In genomic region chr11:118888398-118888797, GRCh38 we compare ENCODE assay signal across 17 cellular contexts. TPM values are rescaled to one million over a fixed set of nuclear protein-coding genes. Genes with fewer than 3 reads are reported as not detected.
DNase-seq lines count a peak whose midpoint lies in the region; ATAC-seq lines count a peak whose summit lies in the region.
"Had no signal": no experiment of that assay in that cellular context is flagged by ENCODE, and none has a peak within 500 bp of the region (broad histone marks: within the 10 kb centered on the region; RNA-seq: fewer than 3 reads in every experiment).

No MANE protein-coding gene starts in this region.

- peaks cover 20% of the 10 kb centered on the region for H3K4me1 ChIP-seq in mesendoderm (ENCODE audit: control insufficient read depth, low read depth, low read length)

- no peaks in the 10 kb centered on the region for H3K27me3 Mint-ChIP-seq in activated CD4-positive, alpha-beta T cell treated with anti-CD3 and anti-CD28 coated beads for 36 hours
- H3K27me3 Mint-ChIP-seq in activated naive CD8-positive, alpha-beta T cell treated with anti-CD3 and anti-CD28 coated beads, Interleukin-2, amount 50 U/mL, for 24 hours: no peaks in the 10 kb centered on the region
- no peaks in the 10 kb centered on the region for H3K27me3 Mint-ChIP-seq in stimulated activated naive B cell treated with anti-CD40 and anti-IgM and Interleukin-4, amounts not matched to agents 10 μg/mL and 1 μg/mL and 100 μg/mL, for 72 hours
- H3K27me3 Mint-ChIP-seq: activated CD4-positive, alpha-beta T cell treated with anti-CD3 and anti-CD28 coated beads, Interleukin-2, amount 10 ng/mL, durations not matched to agents 24 days and 14 days had no signal

- no peaks in the 10 kb centered on the region for H3K79me1 ChIP-seq in mesendoderm (ENCODE audit: low read length)

- H2BK120ac ChIP-seq in mesendoderm (ENCODE audit: low read depth, low read length): no peak overlapping the region

- no peak overlapping the region for H2BK15ac ChIP-seq in mesendoderm (replicated peaks; ENCODE audit: low read depth)

- H2AK5ac ChIP-seq in mesendoderm (ENCODE audit: low read length): peak overlapping the region; percentile 17

- peak overlapping the region; percentile 47 for H3K56ac ChIP-seq in mesendoderm (ENCODE audit: low read length)

- H4K8ac ChIP-seq in mesendoderm (ENCODE audit: low read depth, low read length): no peak overlapping the region

- H3K9ac ChIP-seq in mesendoderm (ENCODE audit: low read length): peak overlapping the region; percentile 4

- no peak overlapping the region for H3K4me2 ChIP-seq in mesendoderm (ENCODE audit: low read length)

- intact Hi-C loops in activated CD4-positive, alpha-beta T cell treated with anti-CD3 and anti-CD28 coated beads for 36 hours (cut with DNase I, micrococcal nuclease): no loop called here

- H3K79me2 ChIP-seq in mesendoderm (ENCODE audit: control insufficient read depth, insufficient read depth, low read length): no peaks in the 10 kb centered on the region

- H3K4me1 Mint-ChIP-seq in activated CD4-positive, alpha-beta T cell treated with anti-CD3 and anti-CD28 coated beads for 36 hours: peaks cover 78% of the 10 kb centered on the region
- peaks cover 69% of the 10 kb centered on the region for H3K4me1 Mint-ChIP-seq in activated naive CD8-positive, alpha-beta T cell treated with anti-CD3 and anti-CD28 coated beads, Interleukin-2, amount 50 U/mL, for 24 hours
- H3K4me1 Mint-ChIP-seq in stimulated activated naive B cell treated with anti-CD40 and anti-IgM and Interleukin-4, amounts not matched to agents 10 μg/mL and 1 μg/mL and 100 μg/mL, for 72 hours: peaks cover 62 to 82% of the 10 kb centered on the region in 2 donors

- H3K27ac ChIP-seq in mesendoderm (ENCODE audit: low read depth, low read length): peak overlapping the region; percentile 58
- H3K27ac ChIP-seq: left ventricle myocardium inferior had no signal

- no peak overlapping the region for H3K27ac Mint-ChIP-seq in activated CD4-positive, alpha-beta T cell treated with anti-CD3 and anti-CD28 coated beads for 36 hours
- peak overlapping the region; percentile 10 for H3K27ac Mint-ChIP-seq in activated naive CD8-positive, alpha-beta T cell treated with anti-CD3 and anti-CD28 coated beads, Interleukin-2, amount 50 U/mL, for 24 hours
- peak overlapping the region; percentile 95 for H3K27ac Mint-ChIP-seq in stimulated activated naive B cell treated with anti-CD40 and anti-IgM and Interleukin-4, amounts not matched to agents 10 μg/mL and 1 μg/mL and 100 μg/mL, for 72 hours
- H3K27ac Mint-ChIP-seq: activated CD4-positive, alpha-beta T cell treated with anti-CD3 and anti-CD28 coated beads, Interleukin-2, amount 10 ng/mL, durations not matched to agents 24 days and 14 days; activated naive CD4-positive, alpha-beta T cell treated with anti-CD3 and anti-CD28 coated beads for 36 hours had no signal

- no peak for ATAC-seq in activated CD4-positive, alpha-beta T cell treated with anti-CD3 and anti-CD28 coated beads for 36 hours
- no peak for ATAC-seq in activated naive CD8-positive, alpha-beta T cell treated with anti-CD3 and anti-CD28 coated beads, Interleukin-2, amount 50 U/mL, for 24 hours
- ATAC-seq in stimulated activated naive B cell treated with anti-CD40 and anti-IgM and Interleukin-4, amounts not matched to agents 10 μg/mL and 1 μg/mL and 100 μg/mL, for 72 hours (replicated peaks): no peak
- ATAC-seq in HG03135 (IDR thresholded peaks at IDR 0.05; ENCODE audit: unreplicated experiment): no peak

- H3K4me3 ChIP-seq in mesendoderm (ENCODE audit: low read length): no peak overlapping the region
- H3K4me3 ChIP-seq: left ventricle myocardium inferior, pancreas had no signal

- WGBS in mesendoderm (ENCODE audit: extremely low coverage, insufficient coverage, low lambda C conversion rate): no CpG with 5 or more reads among the region's 5 CpGs

- H3K27me3 ChIP-seq in mesendoderm (ENCODE audit: insufficient read depth, low read length, poor library complexity): no peaks in the 10 kb centered on the region
- H3K27me3 ChIP-seq: pancreas had no signal

- no peak overlapping the region for H4K5ac ChIP-seq in mesendoderm (ENCODE audit: low read length)

- DNase-seq in activated CD4-positive, alpha-beta T cell treated with anti-CD3 and anti-CD28 coated beads for 36 hours: peak; percentile 11
- DNase-seq in activated CD4-positive, alpha-beta T cell treated with anti-CD3 and anti-CD28 coated beads for 48 hours: no peak
- DNase-seq in activated naive CD8-positive, alpha-beta T cell treated with anti-CD3 and anti-CD28 coated beads, Interleukin-2, amount 50 U/mL, for 24 hours: no peak
- DNase-seq in mesendoderm: no peak
- DNase-seq in stimulated activated naive B cell treated with anti-CD40 and anti-IgM and Interleukin-4, amounts not matched to agents 10 μg/mL and 1 μg/mL and 100 μg/mL, for 72 hours: no peak
- no peak for DNase-seq in NCI-H128 (lab: John Stamatoyannopoulos, UW; ENCODE audit: unreplicated experiment)
- no peak for DNase-seq in activated gamma-delta T cell (lab: John Stamatoyannopoulos, UW)
- DNase-seq: 8988T; activated CD4-positive, alpha-beta T cell treated with anti-CD3 and anti-CD28 coated beads, Interleukin-2, amount 10 ng/mL, durations not matched to agents 24 days and 14 days; activated naive CD4-positive, alpha-beta T cell treated with anti-CD3 and anti-CD28 coated beads for 36 hours; DMS153; NCI-H187; stimulated activated CD4-positive, alpha-beta T cell treated with anti-CD3 and anti-CD28 coated beads, Interleukin-4, amount 100 ng/mL, for 4 hours; SW 1271 had no signal

- no peak overlapping the region for H3K23ac ChIP-seq in mesendoderm (ENCODE audit: low read length)

- H3K9me3 Mint-ChIP-seq in activated CD4-positive, alpha-beta T cell treated with anti-CD3 and anti-CD28 coated beads for 36 hours (ENCODE audit: low read depth): no peaks in the 10 kb centered on the region
- H3K9me3 Mint-ChIP-seq in activated naive CD8-positive, alpha-beta T cell treated with anti-CD3 and anti-CD28 coated beads, Interleukin-2, amount 50 U/mL, for 24 hours: no peaks in the 10 kb centered on the region
- H3K9me3 Mint-ChIP-seq in stimulated activated naive B cell treated with anti-CD40 and anti-IgM and Interleukin-4, amounts not matched to agents 10 μg/mL and 1 μg/mL and 100 μg/mL, for 72 hours: no peaks in the 10 kb centered on the region
- H3K9me3 Mint-ChIP-seq: activated CD4-positive, alpha-beta T cell treated with anti-CD3 and anti-CD28 coated beads, Interleukin-2, amount 10 ng/mL, durations not matched to agents 24 days and 14 days; activated naive CD4-positive, alpha-beta T cell treated with anti-CD3 and anti-CD28 coated beads for 36 hours had no signal

- H3K36me3 Mint-ChIP-seq in activated CD4-positive, alpha-beta T cell treated with anti-CD3 and anti-CD28 coated beads for 36 hours (ENCODE audit: low read depth): peaks cover 55% of the 10 kb centered on the region
- peaks cover 4% of the 10 kb centered on the region for H3K36me3 Mint-ChIP-seq in activated naive CD8-positive, alpha-beta T cell treated with anti-CD3 and anti-CD28 coated beads, Interleukin-2, amount 50 U/mL, for 24 hours (ENCODE audit: low read depth)
- H3K36me3 Mint-ChIP-seq in stimulated activated naive B cell treated with anti-CD40 and anti-IgM and Interleukin-4, amounts not matched to agents 10 μg/mL and 1 μg/mL and 100 μg/mL, for 72 hours: peaks cover 70 to 93% of the 10 kb centered on the region in 2 donors

- H2BK5ac ChIP-seq in mesendoderm (ENCODE audit: low read length): peak overlapping the region; percentile 8

- H3K4ac ChIP-seq in mesendoderm (ENCODE audit: low read depth, low read length): no peak overlapping the region

- H3K4me3 Mint-ChIP-seq in activated CD4-positive, alpha-beta T cell treated with anti-CD3 and anti-CD28 coated beads for 36 hours: peak overlapping the region; percentile 27
- H3K4me3 Mint-ChIP-seq in activated naive CD8-positive, alpha-beta T cell treated with anti-CD3 and anti-CD28 coated beads, Interleukin-2, amount 50 U/mL, for 24 hours: no peak overlapping the region
- peak overlapping the region; percentile 85 to 86 for H3K4me3 Mint-ChIP-seq in stimulated activated naive B cell treated with anti-CD40 and anti-IgM and Interleukin-4, amounts not matched to agents 10 μg/mL and 1 μg/mL and 100 μg/mL, for 72 hours
- H3K4me3 Mint-ChIP-seq: activated CD4-positive, alpha-beta T cell treated with anti-CD3 and anti-CD28 coated beads, Interleukin-2, amount 10 ng/mL, durations not matched to agents 24 days and 14 days; activated naive CD4-positive, alpha-beta T cell treated with anti-CD3 and anti-CD28 coated beads for 36 hours had no signal

- H3K18ac ChIP-seq in mesendoderm (ENCODE audit: low read length): peak overlapping the region; percentile 34

- CTCF ChIA-PET in activated CD4-positive, alpha-beta T cell treated with anti-CD3 and anti-CD28 coated beads for 36 hours (lab: Charles Lee): interaction anchor here (0.6 to 1.3 kb wide), 4 partner anchors 10 to 263 kb away, joined by 3 to 7 read pairs (median 4); no protein-coding TSS in a partner anchor

- H3K36me3 ChIP-seq in mesendoderm (ENCODE audit: control insufficient read depth, insufficient read depth, low read length): no peaks in the 10 kb centered on the region
- H3K36me3 ChIP-seq: left ventricle myocardium inferior, pancreas had no signal

- POLR2A ChIA-PET in activated CD4-positive, alpha-beta T cell treated with anti-CD3 and anti-CD28 coated beads for 36 hours (lab: Charles Lee): no interaction called here

RNA-seq across cellular contexts. Expression of gene CXCR5, which starts 4.7 kb away (rescaled TPM):
- 10 to 100 TPM; 18.9 to 21.3 TPM for total RNA-seq in activated CD4-positive, alpha-beta T cell treated with anti-CD3 and anti-CD28 coated beads for 36 hours
- polyA plus RNA-seq in mesendoderm (2013, experiment 1 of 2): 0.80 TPM
- 0.70 TPM for polyA plus RNA-seq in mesendoderm (2013, experiment 2 of 2)
- total RNA-seq: left ventricle myocardium inferior had no signal

RNA-seq across cellular contexts. Expression of gene BCL9L, which starts 37.3 kb away (rescaled TPM):
- total RNA-seq in activated CD4-positive, alpha-beta T cell treated with anti-CD3 and anti-CD28 coated beads for 36 hours: 10 to 100 TPM; 34.5 to 58.5 TPM
- polyA plus RNA-seq in mesendoderm (2013, experiment 1 of 2): 65.1 TPM
- polyA plus RNA-seq in mesendoderm (2013, experiment 2 of 2): 69.1 TPM
